1 cellular context compared by ENCODE assay signal in genomic region chr19:5345895-5346386, GRCh38.
TF ChIP-seq lines count a peak whose summit lies in the region.

No MANE protein-coding gene starts in this region.

TF ChIP-seq in HepG2, 621 proteins besides CTCF, POLR2A, EP300 and RAD21 (continued from another document and continues in another):
- TF ChIP-seq, protein P1, sequence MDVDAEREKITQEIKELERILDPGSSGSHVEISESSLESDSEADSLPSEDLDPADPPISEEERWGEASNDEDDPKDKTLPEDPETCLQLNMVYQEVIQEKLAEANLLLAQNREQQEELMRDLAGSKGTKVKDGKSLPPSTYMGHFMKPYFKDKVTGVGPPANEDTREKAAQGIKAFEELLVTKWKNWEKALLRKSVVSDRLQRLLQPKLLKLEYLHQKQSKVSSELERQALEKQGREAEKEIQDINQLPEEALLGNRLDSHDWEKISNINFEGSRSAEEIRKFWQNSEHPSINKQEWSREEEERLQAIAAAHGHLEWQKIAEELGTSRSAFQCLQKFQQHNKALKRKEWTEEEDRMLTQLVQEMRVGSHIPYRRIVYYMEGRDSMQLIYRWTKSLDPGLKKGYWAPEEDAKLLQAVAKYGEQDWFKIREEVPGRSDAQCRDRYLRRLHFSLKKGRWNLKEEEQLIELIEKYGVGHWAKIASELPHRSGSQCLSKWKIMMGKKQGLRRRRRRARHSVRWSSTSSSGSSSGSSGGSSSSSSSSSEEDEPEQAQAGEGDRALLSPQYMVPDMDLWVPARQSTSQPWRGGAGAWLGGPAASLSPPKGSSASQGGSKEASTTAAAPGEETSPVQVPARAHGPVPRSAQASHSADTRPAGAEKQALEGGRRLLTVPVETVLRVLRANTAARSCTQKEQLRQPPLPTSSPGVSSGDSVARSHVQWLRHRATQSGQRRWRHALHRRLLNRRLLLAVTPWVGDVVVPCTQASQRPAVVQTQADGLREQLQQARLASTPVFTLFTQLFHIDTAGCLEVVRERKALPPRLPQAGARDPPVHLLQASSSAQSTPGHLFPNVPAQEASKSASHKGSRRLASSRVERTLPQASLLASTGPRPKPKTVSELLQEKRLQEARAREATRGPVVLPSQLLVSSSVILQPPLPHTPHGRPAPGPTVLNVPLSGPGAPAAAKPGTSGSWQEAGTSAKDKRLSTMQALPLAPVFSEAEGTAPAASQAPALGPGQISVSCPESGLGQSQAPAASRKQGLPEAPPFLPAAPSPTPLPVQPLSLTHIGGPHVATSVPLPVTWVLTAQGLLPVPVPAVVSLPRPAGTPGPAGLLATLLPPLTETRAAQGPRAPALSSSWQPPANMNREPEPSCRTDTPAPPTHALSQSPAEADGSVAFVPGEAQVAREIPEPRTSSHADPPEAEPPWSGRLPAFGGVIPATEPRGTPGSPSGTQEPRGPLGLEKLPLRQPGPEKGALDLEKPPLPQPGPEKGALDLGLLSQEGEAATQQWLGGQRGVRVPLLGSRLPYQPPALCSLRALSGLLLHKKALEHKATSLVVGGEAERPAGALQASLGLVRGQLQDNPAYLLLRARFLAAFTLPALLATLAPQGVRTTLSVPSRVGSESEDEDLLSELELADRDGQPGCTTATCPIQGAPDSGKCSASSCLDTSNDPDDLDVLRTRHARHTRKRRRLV (CRISPR knock-in tag; IDR thresholded peaks at IDR 0.05) = no peak
- no peak for TF ChIP-seq AHR (CRISPR knock-in tag; IDR thresholded peaks at IDR 0.05)
- no peak for TF ChIP-seq ZNF569 (CRISPR knock-in tag; IDR thresholded peaks at IDR 0.05; ENCODE audit: borderline replicate concordance)
- TF ChIP-seq ZNF343 (CRISPR knock-in tag; IDR thresholded peaks at IDR 0.05) = no peak
- no peak for TF ChIP-seq DNMT1 (CRISPR knock-in tag; IDR thresholded peaks at IDR 0.05)
- no peak for TF ChIP-seq ZNF709 (CRISPR knock-in tag; IDR thresholded peaks at IDR 0.05)
- no peak for TF ChIP-seq ZNF660 (CRISPR knock-in tag; IDR thresholded peaks at IDR 0.05; ENCODE audit: borderline replicate concordance, low read depth)
- TF ChIP-seq, protein P2, sequence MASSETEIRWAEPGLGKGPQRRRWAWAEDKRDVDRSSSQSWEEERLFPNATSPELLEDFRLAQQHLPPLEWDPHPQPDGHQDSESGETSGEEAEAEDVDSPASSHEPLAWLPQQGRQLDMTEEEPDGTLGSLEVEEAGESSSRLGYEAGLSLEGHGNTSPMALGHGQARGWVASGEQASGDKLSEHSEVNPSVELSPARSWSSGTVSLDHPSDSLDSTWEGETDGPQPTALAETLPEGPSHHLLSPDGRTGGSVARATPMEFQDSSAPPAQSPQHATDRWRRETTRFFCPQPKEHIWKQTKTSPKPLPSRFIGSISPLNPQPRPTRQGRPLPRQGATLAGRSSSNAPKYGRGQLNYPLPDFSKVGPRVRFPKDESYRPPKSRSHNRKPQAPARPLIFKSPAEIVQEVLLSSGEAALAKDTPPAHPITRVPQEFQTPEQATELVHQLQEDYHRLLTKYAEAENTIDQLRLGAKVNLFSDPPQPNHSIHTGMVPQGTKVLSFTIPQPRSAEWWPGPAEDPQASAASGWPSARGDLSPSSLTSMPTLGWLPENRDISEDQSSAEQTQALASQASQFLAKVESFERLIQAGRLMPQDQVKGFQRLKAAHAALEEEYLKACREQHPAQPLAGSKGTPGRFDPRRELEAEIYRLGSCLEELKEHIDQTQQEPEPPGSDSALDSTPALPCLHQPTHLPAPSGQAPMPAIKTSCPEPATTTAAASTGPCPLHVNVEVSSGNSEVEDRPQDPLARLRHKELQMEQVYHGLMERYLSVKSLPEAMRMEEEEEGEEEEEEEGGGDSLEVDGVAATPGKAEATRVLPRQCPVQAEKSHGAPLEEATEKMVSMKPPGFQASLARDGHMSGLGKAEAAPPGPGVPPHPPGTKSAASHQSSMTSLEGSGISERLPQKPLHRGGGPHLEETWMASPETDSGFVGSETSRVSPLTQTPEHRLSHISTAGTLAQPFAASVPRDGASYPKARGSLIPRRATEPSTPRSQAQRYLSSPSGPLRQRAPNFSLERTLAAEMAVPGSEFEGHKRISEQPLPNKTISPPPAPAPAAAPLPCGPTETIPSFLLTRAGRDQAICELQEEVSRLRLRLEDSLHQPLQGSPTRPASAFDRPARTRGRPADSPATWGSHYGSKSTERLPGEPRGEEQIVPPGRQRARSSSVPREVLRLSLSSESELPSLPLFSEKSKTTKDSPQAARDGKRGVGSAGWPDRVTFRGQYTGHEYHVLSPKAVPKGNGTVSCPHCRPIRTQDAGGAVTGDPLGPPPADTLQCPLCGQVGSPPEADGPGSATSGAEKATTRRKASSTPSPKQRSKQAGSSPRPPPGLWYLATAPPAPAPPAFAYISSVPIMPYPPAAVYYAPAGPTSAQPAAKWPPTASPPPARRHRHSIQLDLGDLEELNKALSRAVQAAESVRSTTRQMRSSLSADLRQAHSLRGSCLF (CRISPR knock-in tag; IDR thresholded peaks at IDR 0.05; ENCODE audit: borderline replicate concordance) = no peak
- no peak for TF ChIP-seq ZNF333 (CRISPR knock-in tag; IDR thresholded peaks at IDR 0.05; ENCODE audit: borderline replicate concordance)
- no peak for TF ChIP-seq SNAI1 (CRISPR knock-in tag; IDR thresholded peaks at IDR 0.05; ENCODE audit: borderline replicate concordance)
- no peak for TF ChIP-seq KDM3A (CRISPR knock-in tag; IDR thresholded peaks at IDR 0.05; ENCODE audit: low read depth)
- TF ChIP-seq ZNF672 (CRISPR knock-in tag; IDR thresholded peaks at IDR 0.05) = no peak
- no peak for TF ChIP-seq ZNF138 (CRISPR knock-in tag; IDR thresholded peaks at IDR 0.05; ENCODE audit: low read depth)
- no peak for TF ChIP-seq ZNF788 (CRISPR knock-in tag; IDR thresholded peaks at IDR 0.05; ENCODE audit: borderline replicate concordance)
- TF ChIP-seq HMGXB3 (CRISPR knock-in tag; IDR thresholded peaks at IDR 0.05; ENCODE audit: borderline replicate concordance) = no peak
- TF ChIP-seq MXD4 (CRISPR knock-in tag; IDR thresholded peaks at IDR 0.05) = 0 out of 2 replicates have a peak, but pooled peaks have one; percentile 31
- TF ChIP-seq PAXIP1 (CRISPR knock-in tag; conservative IDR thresholded peaks at IDR 0.05) = 0 out of 2 replicates have a peak, but pooled peaks have one; percentile 28
- TF ChIP-seq ZNF550 (CRISPR knock-in tag; IDR thresholded peaks at IDR 0.05; ENCODE audit: borderline replicate concordance) = no peak
- TF ChIP-seq TEAD3 (CRISPR knock-in tag; optimal IDR thresholded peaks at IDR 0.05; ENCODE audit: borderline replicate concordance) = peak; percentile 17
- no peak for TF ChIP-seq TCF12 (IDR thresholded peaks at IDR 0.05)
- TF ChIP-seq TCF12 (CRISPR knock-in tag; IDR thresholded peaks at IDR 0.05) = no peak
- TF ChIP-seq TOPORS (CRISPR knock-in tag; IDR thresholded peaks at IDR 0.05) = no peak
- no peak for TF ChIP-seq E2F5 (CRISPR knock-in tag; conservative IDR thresholded peaks at IDR 0.05)
- no peak for TF ChIP-seq MBD4 (IDR thresholded peaks at IDR 0.05; ENCODE audit: borderline replicate concordance, low read length)
- TF ChIP-seq IRF9 (CRISPR knock-in tag; IDR thresholded peaks at IDR 0.05; ENCODE audit: borderline replicate concordance) = no peak
- TF ChIP-seq KAT8 (CRISPR knock-in tag; IDR thresholded peaks at IDR 0.05) = no peak
- TF ChIP-seq SMAD9 (CRISPR knock-in tag; IDR thresholded peaks at IDR 0.05) = no peak
- TF ChIP-seq ZNF674 (CRISPR knock-in tag; IDR thresholded peaks at IDR 0.05; ENCODE audit: low read depth) = no peak
- TF ChIP-seq RNF219 (CRISPR knock-in tag; IDR thresholded peaks at IDR 0.05) = no peak
- TF ChIP-seq ZMYM3 (CRISPR knock-in tag; IDR thresholded peaks at IDR 0.05) = peak; percentile 41; the same call in 1 of the 2 replicates
- no peak for TF ChIP-seq ZNF441 (CRISPR knock-in tag; IDR thresholded peaks at IDR 0.05; ENCODE audit: borderline replicate concordance)
- TF ChIP-seq ZZZ3 (CRISPR knock-in tag; IDR thresholded peaks at IDR 0.05; ENCODE audit: borderline replicate concordance) = no peak
- no peak for TF ChIP-seq ZNF382 (CRISPR knock-in tag; IDR thresholded peaks at IDR 0.05; ENCODE audit: borderline replicate concordance)
- no peak for TF ChIP-seq ZSCAN25 (CRISPR knock-in tag; IDR thresholded peaks at IDR 0.05)
- no peak for TF ChIP-seq ZNF879 (CRISPR knock-in tag; IDR thresholded peaks at IDR 0.05)
